16 cellular contexts compared by ENCODE assay signal in the genomic region with DNA sequence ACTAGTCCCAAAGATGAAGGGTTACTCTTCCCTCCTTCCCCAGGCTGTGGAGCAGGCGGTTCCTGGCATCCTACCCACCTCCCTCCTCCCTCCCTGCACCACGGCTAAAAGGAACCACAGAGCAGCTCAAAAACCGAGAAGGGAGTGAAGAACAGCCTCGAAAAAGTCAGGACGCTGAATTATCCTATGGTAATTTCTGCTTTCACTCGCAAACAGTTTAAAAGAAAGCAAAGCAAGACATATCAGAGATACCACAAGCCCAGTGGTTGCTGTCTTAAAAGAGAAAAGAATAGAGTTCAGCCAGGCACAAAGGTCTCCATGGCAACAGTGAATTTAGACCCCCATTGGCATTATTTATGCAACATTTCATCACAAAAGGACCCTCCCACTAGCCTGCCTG.
DNase-seq lines count a peak whose midpoint lies in the region; ATAC-seq lines count a peak whose summit lies in the region.
"Had no signal": no experiment of that assay in that cellular context is flagged by ENCODE, and none has a peak within 500 bp of the region (broad histone marks: within the 10 kb centered on the region; RNA-seq: fewer than 3 reads in every experiment).

No MANE protein-coding gene starts in this region.

- H3K27ac Mint-ChIP-seq in activated T-cell treated with anti-CD3 and anti-CD28 coated beads, Interleukin-2, amount 50 U/mL, for 24 hours = no peak overlapping the region
- H3K27ac Mint-ChIP-seq: activated naive CD4-positive, alpha-beta T cell treated with anti-CD3 and anti-CD28 coated beads for 36 hours; natural killer cell; T-helper 1 cell treated with Interleukin-12 subunit alpha and Interleukin-12 subunit beta and Interleukin-4 antibody, amounts not matched to agents 30 μg/mL and 1 μg/mL, for 36 hours had no signal

- H3K4ac ChIP-seq in neuronal stem cell (ENCODE audit: low read length) = no peak overlapping the region

- H2AK5ac ChIP-seq in neuronal stem cell (ENCODE audit: low read depth, low read length) = no peak overlapping the region

- no peak overlapping the region for H4K8ac ChIP-seq in neuronal stem cell (ENCODE audit: low read depth, low read length)

- no peak overlapping the region for H3K23ac ChIP-seq in neuronal stem cell (ENCODE audit: low read depth, low read length, poor library complexity)

- DNase-seq in hypothalamus (lab: John Stamatoyannopoulos, UW) (peak in 37 of 51 donors; percentile 7 to 78 (median 51)), neuronal stem cell (ENCODE audit: low spot score) (peak; percentile 86), UCSD-AML1 (lab: John Stamatoyannopoulos, UW; ENCODE audit: unreplicated experiment) (no peak)
- DNase-seq in activated T-cell treated with anti-CD3 and anti-CD28 coated beads, Interleukin-2, amount 50 U/mL, for 24 hours = no peak
- DNase-seq: activated CD4-positive, alpha-beta T cell treated with anti-CD3 and anti-CD28 coated beads, Interleukin-2, amount 50 U/mL, for 48 hours; activated naive CD4-positive, alpha-beta T cell treated with anti-CD3 and anti-CD28 coated beads for 36 hours; effector memory CD4-positive, alpha-beta T cell; natural killer cell; NCI-H1417 treated with DMSO at 0.1 percent for 48 hours; OCI-M1 had no signal

- no CpG with 5 or more reads among the region's 6 CpGs for WGBS in neuronal stem cell (ENCODE audit: extremely low coverage in 2 of 2, insufficient read length in 2 of 2, insufficient replicate concordance in 1 of 2), 2 donors

- H3K4me1 ChIP-seq in HUES6 (ENCODE audit: control insufficient read depth, insufficient read depth, low read length) (no peaks in the 10 kb centered on the region; the same call in 1 of the 2 replicates), neuronal stem cell (ENCODE audit: control insufficient read depth in 2 of 2, insufficient read depth in 1 of 2, low read depth in 1 of 2, low read length in 2 of 2) (peaks cover 1 to 7% of the 10 kb centered on the region in 2 donors)
- H3K4me1 ChIP-seq: BLaER1 had no signal

- no peak overlapping the region for H2BK120ac ChIP-seq in neuronal stem cell (ENCODE audit: low read depth, low read length)

- no peak overlapping the region; the same call in 1 of the 2 replicates for H3K27ac ChIP-seq in HUES6 (ENCODE audit: low read depth, low read length)
- peak overlapping the region; percentile 76 for H3K27ac ChIP-seq in angular gyrus (ENCODE audit: low read depth, low read length)
- H3K27ac ChIP-seq in neuronal stem cell (replicated peaks; ENCODE audit: low read length) = peak overlapping the region; percentile 91
- H3K27ac ChIP-seq: BLaER1 had no signal

- H3K36me3 Mint-ChIP-seq in activated T-cell treated with anti-CD3 and anti-CD28 coated beads, Interleukin-2, amount 50 U/mL, for 24 hours (ENCODE audit: low read depth) = no peaks in the 10 kb centered on the region

- H3K79me1 ChIP-seq in neuronal stem cell (ENCODE audit: low read depth, low read length) = no peaks in the 10 kb centered on the region

- H3K4me1 Mint-ChIP-seq in activated T-cell treated with anti-CD3 and anti-CD28 coated beads, Interleukin-2, amount 50 U/mL, for 24 hours (ENCODE audit: low read depth) = no peaks in the 10 kb centered on the region

- no peak overlapping the region for H3K18ac ChIP-seq in neuronal stem cell (ENCODE audit: low read length)

- no peaks in the 10 kb centered on the region for H3K36me3 ChIP-seq in HUES6 (ENCODE audit: control insufficient read depth, insufficient read depth, low read length)
- H3K36me3 ChIP-seq in neuronal stem cell (replicated peaks in 1 of 2; ENCODE audit: control insufficient read depth in 2 of 2, insufficient read depth in 2 of 2, low read length in 2 of 2) = no peaks in the 10 kb centered on the region
- H3K36me3 ChIP-seq: BLaER1 had no signal

- H3K27me3 ChIP-seq in HUES6 (ENCODE audit: control insufficient read depth, insufficient read depth, low read length) (no peaks in the 10 kb centered on the region), neuronal stem cell (ENCODE audit: control insufficient read depth in 3 of 3, insufficient read depth in 3 of 3, low read depth in 1 of 3, low read length in 3 of 3) (no peaks in the 10 kb centered on the region)
- H3K27me3 ChIP-seq: BLaER1 had no signal

- ATAC-seq in GM21825 (IDR thresholded peaks at IDR 0.05; ENCODE audit: unreplicated experiment) = no peak
- ATAC-seq in GM21723 (IDR thresholded peaks at IDR 0.05; ENCODE audit: unreplicated experiment) = no peak
- ATAC-seq: natural killer cell had no signal

- H3K27me3 Mint-ChIP-seq in activated T-cell treated with anti-CD3 and anti-CD28 coated beads, Interleukin-2, amount 50 U/mL, for 24 hours = no peaks in the 10 kb centered on the region

- peak overlapping the region; percentile 25 for H3K4me3 ChIP-seq in HUES6 (ENCODE audit: low read depth, low read length)
- peak overlapping the region; percentile 45 to 56 for H3K4me3 ChIP-seq in neuronal stem cell (ENCODE audit: low read length in 2 of 2)
- H3K4me3 ChIP-seq: BLaER1 had no signal

- no peak overlapping the region for H2BK5ac ChIP-seq in neuronal stem cell (ENCODE audit: low read length)

- H3K14ac ChIP-seq in neuronal stem cell (ENCODE audit: low read length) = no peak overlapping the region

- no peak overlapping the region for H2BK12ac ChIP-seq in neuronal stem cell (ENCODE audit: low read length)

- no peak overlapping the region for H2BK15ac ChIP-seq in neuronal stem cell (ENCODE audit: low read length)

- H3K9ac ChIP-seq in HUES6 (ENCODE audit: low read length) (no peak overlapping the region), neuronal stem cell (ENCODE audit: low read depth, low read length, poor library complexity) (no peak overlapping the region)
- H3K9ac ChIP-seq: BLaER1 had no signal

- no peak overlapping the region for H4K91ac ChIP-seq in neuronal stem cell (ENCODE audit: low read depth, low read length, poor library complexity)

- no peak overlapping the region for H3K4me3 Mint-ChIP-seq in activated T-cell treated with anti-CD3 and anti-CD28 coated beads, Interleukin-2, amount 50 U/mL, for 24 hours
- H3K4me3 Mint-ChIP-seq: activated naive CD4-positive, alpha-beta T cell treated with anti-CD3 and anti-CD28 coated beads for 36 hours; natural killer cell; T-helper 1 cell treated with Interleukin-12 subunit alpha and Interleukin-12 subunit beta and Interleukin-4 antibody, amounts not matched to agents 30 μg/mL and 1 μg/mL, for 36 hours had no signal

- no peaks in the 10 kb centered on the region for H3K9me3 Mint-ChIP-seq in activated T-cell treated with anti-CD3 and anti-CD28 coated beads, Interleukin-2, amount 50 U/mL, for 24 hours
- H3K9me3 Mint-ChIP-seq: T-helper 1 cell treated with Interleukin-12 subunit alpha and Interleukin-12 subunit beta and Interleukin-4 antibody, amounts not matched to agents 30 μg/mL and 1 μg/mL, for 36 hours had no signal

- peak overlapping the region; percentile 61 for H3K4me2 ChIP-seq in neuronal stem cell (ENCODE audit: insufficient read depth, low read length, poor library complexity, severe bottlenecking)
- H3K4me2 ChIP-seq: BLaER1 had no signal

- H2AFZ ChIP-seq in neuronal stem cell (ENCODE audit: low read length) = no peak overlapping the region

- H3K9me3 ChIP-seq in HUES6 (ENCODE audit: control insufficient read depth, insufficient read depth, low read depth, low read length) = peaks cover 7% of the 10 kb centered on the region
- H3K9me3 ChIP-seq in neuronal stem cell (replicated peaks in 1 of 2; ENCODE audit: control insufficient read depth in 2 of 2, insufficient read depth in 1 of 2, low read depth in 1 of 2, low read length in 2 of 2) = peaks cover 0 to 13% of the 10 kb centered on the region in 2 donors

Comparison
In these comparisons a context has a peak if more than half of its experiments do, and no peak if none do; other contexts are left out.
1. DNase-seq: peak in hypothalamus (37 of 51) and neuronal stem cell (single experiment); none in activated T-cell treated with anti-CD3 and anti-CD28 coated beads, Interleukin-2, amount 50 U/mL, for 24 hours (single experiment) and UCSD-AML1 (single experiment).